Comparison of ENCODE assay signal across 9 cellular contexts in the genomic region with DNA sequence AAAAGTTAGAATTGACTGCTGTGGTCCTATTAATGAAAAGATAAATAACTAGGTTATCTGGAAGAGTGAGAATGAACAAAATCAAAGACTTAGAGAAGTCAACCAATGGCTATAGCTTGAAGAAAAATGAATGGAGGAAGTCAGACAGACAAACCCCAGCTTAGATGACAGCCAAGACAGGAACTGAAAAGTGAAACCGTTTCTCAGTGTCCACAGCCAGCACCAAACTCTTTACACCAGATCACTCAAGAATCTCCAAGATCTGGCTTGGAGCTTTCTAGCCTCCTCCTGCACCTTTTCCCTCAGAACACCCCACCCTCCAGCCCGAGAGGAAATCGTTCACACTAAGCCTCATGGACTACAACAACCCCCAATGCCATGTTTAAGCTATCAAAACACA.
DNase-seq lines count a peak whose midpoint lies in the region; ATAC-seq lines count a peak whose summit lies in the region.
"Had no signal": no experiment of that assay in that cellular context is flagged by ENCODE, and none has a peak within 500 bp of the region (broad histone marks: within the 10 kb centered on the region; RNA-seq: fewer than 3 reads in every experiment).

No MANE protein-coding gene starts in this region.

- intact Hi-C loops in activated T-helper 1 cell treated with anti-CD3 and anti-CD28 coated beads, Interleukin-12 subunit alpha, Interleukin-12 subunit beta, Interleukin-2, Interleukin-4 antibody, amounts not matched to agents 30 ng/mL and 10 ng/mL and 1 ng/mL, durations not matched to agents 14 hours and 24 hours and 36 hours (cut with micrococcal nuclease) = loop anchor here (1.0 kb wide), 1 partner anchor 8 kb away; no protein-coding TSS in a partner anchor

- DNase-seq in activated T-helper 1 cell treated with anti-CD3 and anti-CD28 coated beads, Interleukin-12 subunit alpha, Interleukin-12 subunit beta, Interleukin-2, Interleukin-4 antibody, amounts not matched to agents 30 ng/mL and 10 ng/mL and 1 ng/mL, durations not matched to agents 14 hours and 24 hours and 36 hours (ENCODE audit: low spot score) = no peak
- DNase-seq in DMS153 (lab: John Stamatoyannopoulos, UW) (no peak), globus pallidus (ENCODE audit: low spot score) (no peak), hepatic stellate cell (ENCODE audit: low spot score) (no peak), UCSD-AML1 (lab: John Stamatoyannopoulos, UW; ENCODE audit: unreplicated experiment) (no peak)
- DNase-seq: WERI-Rb-1 had no signal

- peak overlapping the region; percentile 5 for H3K27ac Mint-ChIP-seq in activated T-helper 1 cell treated with anti-CD3 and anti-CD28 coated beads, Interleukin-12 subunit alpha, Interleukin-12 subunit beta, Interleukin-2, Interleukin-4 antibody, amounts not matched to agents 30 ng/mL and 10 ng/mL and 1 ng/mL, durations not matched to agents 14 hours and 24 hours and 36 hours

- H3K4me3 Mint-ChIP-seq in activated T-helper 1 cell treated with anti-CD3 and anti-CD28 coated beads, Interleukin-12 subunit alpha, Interleukin-12 subunit beta, Interleukin-2, Interleukin-4 antibody, amounts not matched to agents 30 ng/mL and 10 ng/mL and 1 ng/mL, durations not matched to agents 14 hours and 24 hours and 36 hours = peak overlapping the region; percentile 23

- H3K27me3 Mint-ChIP-seq in activated T-helper 1 cell treated with anti-CD3 and anti-CD28 coated beads, Interleukin-12 subunit alpha, Interleukin-12 subunit beta, Interleukin-2, Interleukin-4 antibody, amounts not matched to agents 30 ng/mL and 10 ng/mL and 1 ng/mL, durations not matched to agents 14 hours and 24 hours and 36 hours (ENCODE audit: insufficient read depth) = no peaks in the 10 kb centered on the region

- ATAC-seq in GM18502 (IDR thresholded peaks at IDR 0.05; ENCODE audit: poor library complexity, unreplicated experiment) (peak; percentile 77), GM19467 (IDR thresholded peaks at IDR 0.05; ENCODE audit: unreplicated experiment) (peak; percentile 87), HG03139 (IDR thresholded peaks at IDR 0.05; ENCODE audit: unreplicated experiment) (peak; percentile 87)

- peaks cover 49% of the 10 kb centered on the region for H3K36me3 Mint-ChIP-seq in activated T-helper 1 cell treated with anti-CD3 and anti-CD28 coated beads, Interleukin-12 subunit alpha, Interleukin-12 subunit beta, Interleukin-2, Interleukin-4 antibody, amounts not matched to agents 30 ng/mL and 10 ng/mL and 1 ng/mL, durations not matched to agents 14 hours and 24 hours and 36 hours (ENCODE audit: low read depth)

- H3K4me1 Mint-ChIP-seq in activated T-helper 1 cell treated with anti-CD3 and anti-CD28 coated beads, Interleukin-12 subunit alpha, Interleukin-12 subunit beta, Interleukin-2, Interleukin-4 antibody, amounts not matched to agents 30 ng/mL and 10 ng/mL and 1 ng/mL, durations not matched to agents 14 hours and 24 hours and 36 hours (ENCODE audit: low read depth) = peaks cover 54% of the 10 kb centered on the region

- peaks cover 6% of the 10 kb centered on the region for H3K9me3 Mint-ChIP-seq in activated T-helper 1 cell treated with anti-CD3 and anti-CD28 coated beads, Interleukin-12 subunit alpha, Interleukin-12 subunit beta, Interleukin-2, Interleukin-4 antibody, amounts not matched to agents 30 ng/mL and 10 ng/mL and 1 ng/mL, durations not matched to agents 14 hours and 24 hours and 36 hours
